Comparison of ENCODE assay signal across 1 cellular context in genomic region chr10:97664282-97664850, GRCh38.
TF ChIP-seq lines count a peak whose summit lies in the region.

No MANE protein-coding gene starts in this region.

TF ChIP-seq in K562, 482 proteins besides CTCF, POLR2A, EP300 and RAD21 (continued from another document and continues in another):
- TF ChIP-seq ZNF280B (CRISPR knock-in tag; IDR thresholded peaks at IDR 0.05) (no peak), ZNF3 (CRISPR knock-in tag; IDR thresholded peaks at IDR 0.05) (no peak), POU5F1 (IDR thresholded peaks at IDR 0.05; ENCODE audit: borderline replicate concordance, low read depth, low read length, partially characterized antibody) (no peak), CAMTA2 (CRISPR knock-in tag; conservative IDR thresholded peaks at IDR 0.05) (no peak), PHF20 (IDR thresholded peaks at IDR 0.05; ENCODE audit: partially characterized antibody) (no peak), PPARD (CRISPR knock-in tag; IDR thresholded peaks at IDR 0.05) (no peak), HNRNPH1 (optimal IDR thresholded peaks at IDR 0.05; ENCODE audit: low read depth, low read length) (no peak), ZNF764 (CRISPR knock-in tag; IDR thresholded peaks at IDR 0.05; ENCODE audit: low read depth) (no peak), MEIS2 (IDR thresholded peaks at IDR 0.05; ENCODE audit: partially characterized antibody) (peak; percentile 38), ZBED1 (IDR thresholded peaks at IDR 0.05) (no peak), ZNF347 (CRISPR knock-in tag; IDR thresholded peaks at IDR 0.05; ENCODE audit: low read depth) (no peak), GABPB2 (CRISPR knock-in tag; conservative IDR thresholded peaks at IDR 0.05) (no peak), ZBTB40 (IDR thresholded peaks at IDR 0.05) (no peak), ZBTB40 (CRISPR knock-in tag; IDR thresholded peaks at IDR 0.05) (no peak), BRD4 (IDR thresholded peaks at IDR 0.05) (no peak), GTF2A2 (tag; IDR thresholded peaks at IDR 0.05) (no peak), ZNF133 (CRISPR knock-in tag; IDR thresholded peaks at IDR 0.05) (no peak), ZNF79 (CRISPR knock-in tag; IDR thresholded peaks at IDR 0.05; ENCODE audit: low read depth) (no peak), FOXA3 (CRISPR knock-in tag; conservative IDR thresholded peaks at IDR 0.05 in 1 of 2, IDR thresholded peaks at IDR 0.05 in 1 of 2) (no peak), FOXJ3 (CRISPR knock-in tag; IDR thresholded peaks at IDR 0.05) (no peak), PRPF4 (IDR thresholded peaks at IDR 0.05; ENCODE audit: insufficient read depth, low read depth, low read length, poor library complexity, severe bottlenecking) (no peak), ZFP36 (IDR thresholded peaks at IDR 0.05; ENCODE audit: low read depth, low read length, partially characterized antibody) (no peak), SOX6 (IDR thresholded peaks at IDR 0.05) (peak; percentile 99), HDAC2 (IDR thresholded peaks at IDR 0.05) (peak; percentile 91), ZNF263 (CRISPR knock-in tag; IDR thresholded peaks at IDR 0.05; ENCODE audit: borderline replicate concordance) (no peak), JUNB (CRISPR knock-in tag; conservative IDR thresholded peaks at IDR 0.05) (no peak), ATF1 (CRISPR knock-in tag; IDR thresholded peaks at IDR 0.05) (no peak), ATF1 (tag; IDR thresholded peaks at IDR 0.05) (peak; percentile 30; the same call in 1 of the 2 replicates), TRIM25 (IDR thresholded peaks at IDR 0.05; ENCODE audit: borderline replicate concordance) (no peak), ZKSCAN3 (CRISPR knock-in tag; IDR thresholded peaks at IDR 0.05) (no peak), KAT7 (CRISPR knock-in tag; IDR thresholded peaks at IDR 0.05; ENCODE audit: borderline replicate concordance) (no peak), SRSF9 (IDR thresholded peaks at IDR 0.05; ENCODE audit: borderline replicate concordance, low read depth, low read length) (no peak), ZNF408 (CRISPR knock-in tag; IDR thresholded peaks at IDR 0.05; ENCODE audit: low read depth) (no peak), BCL6 (CRISPR knock-in tag; IDR thresholded peaks at IDR 0.05) (no peak), MCM7 (IDR thresholded peaks at IDR 0.05) (no peak), HOXB6 (CRISPR knock-in tag; IDR thresholded peaks at IDR 0.05; ENCODE audit: borderline replicate concordance) (no peak)
- TF ChIP-seq, protein P1, sequence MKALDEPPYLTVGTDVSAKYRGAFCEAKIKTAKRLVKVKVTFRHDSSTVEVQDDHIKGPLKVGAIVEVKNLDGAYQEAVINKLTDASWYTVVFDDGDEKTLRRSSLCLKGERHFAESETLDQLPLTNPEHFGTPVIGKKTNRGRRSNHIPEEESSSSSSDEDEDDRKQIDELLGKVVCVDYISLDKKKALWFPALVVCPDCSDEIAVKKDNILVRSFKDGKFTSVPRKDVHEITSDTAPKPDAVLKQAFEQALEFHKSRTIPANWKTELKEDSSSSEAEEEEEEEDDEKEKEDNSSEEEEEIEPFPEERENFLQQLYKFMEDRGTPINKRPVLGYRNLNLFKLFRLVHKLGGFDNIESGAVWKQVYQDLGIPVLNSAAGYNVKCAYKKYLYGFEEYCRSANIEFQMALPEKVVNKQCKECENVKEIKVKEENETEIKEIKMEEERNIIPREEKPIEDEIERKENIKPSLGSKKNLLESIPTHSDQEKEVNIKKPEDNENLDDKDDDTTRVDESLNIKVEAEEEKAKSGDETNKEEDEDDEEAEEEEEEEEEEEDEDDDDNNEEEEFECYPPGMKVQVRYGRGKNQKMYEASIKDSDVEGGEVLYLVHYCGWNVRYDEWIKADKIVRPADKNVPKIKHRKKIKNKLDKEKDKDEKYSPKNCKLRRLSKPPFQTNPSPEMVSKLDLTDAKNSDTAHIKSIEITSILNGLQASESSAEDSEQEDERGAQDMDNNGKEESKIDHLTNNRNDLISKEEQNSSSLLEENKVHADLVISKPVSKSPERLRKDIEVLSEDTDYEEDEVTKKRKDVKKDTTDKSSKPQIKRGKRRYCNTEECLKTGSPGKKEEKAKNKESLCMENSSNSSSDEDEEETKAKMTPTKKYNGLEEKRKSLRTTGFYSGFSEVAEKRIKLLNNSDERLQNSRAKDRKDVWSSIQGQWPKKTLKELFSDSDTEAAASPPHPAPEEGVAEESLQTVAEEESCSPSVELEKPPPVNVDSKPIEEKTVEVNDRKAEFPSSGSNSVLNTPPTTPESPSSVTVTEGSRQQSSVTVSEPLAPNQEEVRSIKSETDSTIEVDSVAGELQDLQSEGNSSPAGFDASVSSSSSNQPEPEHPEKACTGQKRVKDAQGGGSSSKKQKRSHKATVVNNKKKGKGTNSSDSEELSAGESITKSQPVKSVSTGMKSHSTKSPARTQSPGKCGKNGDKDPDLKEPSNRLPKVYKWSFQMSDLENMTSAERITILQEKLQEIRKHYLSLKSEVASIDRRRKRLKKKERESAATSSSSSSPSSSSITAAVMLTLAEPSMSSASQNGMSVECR (CRISPR knock-in tag; IDR thresholded peaks at IDR 0.05): no peak
- TF ChIP-seq, protein P2, sequence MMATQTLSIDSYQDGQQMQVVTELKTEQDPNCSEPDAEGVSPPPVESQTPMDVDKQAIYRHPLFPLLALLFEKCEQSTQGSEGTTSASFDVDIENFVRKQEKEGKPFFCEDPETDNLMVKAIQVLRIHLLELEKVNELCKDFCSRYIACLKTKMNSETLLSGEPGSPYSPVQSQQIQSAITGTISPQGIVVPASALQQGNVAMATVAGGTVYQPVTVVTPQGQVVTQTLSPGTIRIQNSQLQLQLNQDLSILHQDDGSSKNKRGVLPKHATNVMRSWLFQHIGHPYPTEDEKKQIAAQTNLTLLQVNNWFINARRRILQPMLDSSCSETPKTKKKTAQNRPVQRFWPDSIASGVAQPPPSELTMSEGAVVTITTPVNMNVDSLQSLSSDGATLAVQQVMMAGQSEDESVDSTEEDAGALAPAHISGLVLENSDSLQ (IDR thresholded peaks at IDR 0.05): peak; percentile 13; the same call in 1 of the 2 replicates
- TF ChIP-seq, protein P3, sequence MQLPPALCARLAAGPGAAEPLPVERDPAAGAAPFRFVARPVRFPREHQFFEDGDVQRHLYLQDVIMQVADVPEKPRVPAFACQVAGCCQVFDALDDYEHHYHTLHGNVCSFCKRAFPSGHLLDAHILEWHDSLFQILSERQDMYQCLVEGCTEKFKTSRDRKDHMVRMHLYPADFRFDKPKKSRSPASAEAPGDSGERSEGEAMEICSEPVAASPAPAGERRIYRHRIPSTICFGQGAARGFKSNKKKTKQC (CRISPR knock-in tag; IDR thresholded peaks at IDR 0.05): no peak
- TF ChIP-seq, protein P4, sequence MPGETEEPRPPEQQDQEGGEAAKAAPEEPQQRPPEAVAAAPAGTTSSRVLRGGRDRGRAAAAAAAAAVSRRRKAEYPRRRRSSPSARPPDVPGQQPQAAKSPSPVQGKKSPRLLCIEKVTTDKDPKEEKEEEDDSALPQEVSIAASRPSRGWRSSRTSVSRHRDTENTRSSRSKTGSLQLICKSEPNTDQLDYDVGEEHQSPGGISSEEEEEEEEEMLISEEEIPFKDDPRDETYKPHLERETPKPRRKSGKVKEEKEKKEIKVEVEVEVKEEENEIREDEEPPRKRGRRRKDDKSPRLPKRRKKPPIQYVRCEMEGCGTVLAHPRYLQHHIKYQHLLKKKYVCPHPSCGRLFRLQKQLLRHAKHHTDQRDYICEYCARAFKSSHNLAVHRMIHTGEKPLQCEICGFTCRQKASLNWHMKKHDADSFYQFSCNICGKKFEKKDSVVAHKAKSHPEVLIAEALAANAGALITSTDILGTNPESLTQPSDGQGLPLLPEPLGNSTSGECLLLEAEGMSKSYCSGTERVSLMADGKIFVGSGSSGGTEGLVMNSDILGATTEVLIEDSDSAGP (CRISPR knock-in tag; IDR thresholded peaks at IDR 0.05): no peak
- TF ChIP-seq, protein P5, sequence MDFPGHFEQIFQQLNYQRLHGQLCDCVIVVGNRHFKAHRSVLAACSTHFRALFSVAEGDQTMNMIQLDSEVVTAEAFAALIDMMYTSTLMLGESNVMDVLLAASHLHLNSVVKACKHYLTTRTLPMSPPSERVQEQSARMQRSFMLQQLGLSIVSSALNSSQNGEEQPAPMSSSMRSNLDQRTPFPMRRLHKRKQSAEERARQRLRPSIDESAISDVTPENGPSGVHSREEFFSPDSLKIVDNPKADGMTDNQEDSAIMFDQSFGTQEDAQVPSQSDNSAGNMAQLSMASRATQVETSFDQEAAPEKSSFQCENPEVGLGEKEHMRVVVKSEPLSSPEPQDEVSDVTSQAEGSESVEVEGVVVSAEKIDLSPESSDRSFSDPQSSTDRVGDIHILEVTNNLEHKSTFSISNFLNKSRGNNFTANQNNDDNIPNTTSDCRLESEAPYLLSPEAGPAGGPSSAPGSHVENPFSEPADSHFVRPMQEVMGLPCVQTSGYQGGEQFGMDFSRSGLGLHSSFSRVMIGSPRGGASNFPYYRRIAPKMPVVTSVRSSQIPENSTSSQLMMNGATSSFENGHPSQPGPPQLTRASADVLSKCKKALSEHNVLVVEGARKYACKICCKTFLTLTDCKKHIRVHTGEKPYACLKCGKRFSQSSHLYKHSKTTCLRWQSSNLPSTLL (IDR thresholded peaks at IDR 0.05): no peak
- TF ChIP-seq, protein P6, sequence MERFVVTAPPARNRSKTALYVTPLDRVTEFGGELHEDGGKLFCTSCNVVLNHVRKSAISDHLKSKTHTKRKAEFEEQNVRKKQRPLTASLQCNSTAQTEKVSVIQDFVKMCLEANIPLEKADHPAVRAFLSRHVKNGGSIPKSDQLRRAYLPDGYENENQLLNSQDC (CRISPR knock-in tag; IDR thresholded peaks at IDR 0.05): no peak
